In genomic region chr1:183318433-183318832, GRCh38 we compare ENCODE assay signal across 8 cellular contexts.
A peak's percentile ranks its signal among the peaks of the same experiment; 100 is the strongest.
DNase-seq lines count a peak whose midpoint lies in the region; ATAC-seq and TF ChIP-seq lines count a peak whose summit lies in the region.

No MANE protein-coding gene starts in this region.

- DNase-seq in Daoy (ENCODE audit: low read depth) (peak; percentile 85), SK-N-SH (no peak), foreskin fibroblast (peak; percentile 83 to 94), trophoblast cell (peak; percentile 79 to 83), posterior cingulate gyrus (no peak)

- no peak overlapping the region for H2AK5ac ChIP-seq in trophoblast cell (ENCODE audit: low read length)

- no peak overlapping the region for H3K4me3 ChIP-seq in SK-N-SH (ENCODE audit: low read depth in 2 of 2, low read length in 1 of 2)
- H3K4me3 ChIP-seq in foreskin fibroblast (ENCODE audit: low read depth in 1 of 2, low read length in 2 of 2): no peak overlapping the region
- H3K4me3 ChIP-seq in trophoblast cell (ENCODE audit: low read depth, low read length): no peak overlapping the region

- H3K9me3 ChIP-seq in SK-N-SH: no peaks in the 10 kb centered on the region
- no peaks in the 10 kb centered on the region for H3K9me3 ChIP-seq in trophoblast cell (ENCODE audit: insufficient read depth, low read depth, low read length)

- no peak overlapping the region for H3K4ac ChIP-seq in trophoblast cell (ENCODE audit: low read depth, low read length)

- WGBS in SK-N-SH (ENCODE audit: low lambda C conversion rate): 36% methylated on average over 4 of the region's 4 CpGs
- no CpG with 5 or more reads among the region's 4 CpGs for WGBS in trophoblast cell (ENCODE audit: extremely low coverage, insufficient coverage, insufficient read length)

- CTCF ChIA-PET in SK-N-SH (lab: Yijun Ruan, JAX): interaction anchor here (1.0 to 1.7 kb wide), 2 partner anchors 9 to 13 kb away, joined by 3 to 5 read pairs; no protein-coding TSS in a partner anchor

- peak overlapping the region; percentile 34 for H3K18ac ChIP-seq in trophoblast cell (ENCODE audit: low read length)

- peak overlapping the region; percentile 77 for H4K8ac ChIP-seq in trophoblast cell (ENCODE audit: low read depth, low read length)

- ATAC-seq in HG02571 (IDR thresholded peaks at IDR 0.05; ENCODE audit: unreplicated experiment) (peak; percentile 76), GM18511 (IDR thresholded peaks at IDR 0.05; ENCODE audit: unreplicated experiment) (no peak), HG02840 (IDR thresholded peaks at IDR 0.05; ENCODE audit: low FRiP score, unreplicated experiment) (no peak)

- no peak overlapping the region for H2AFZ ChIP-seq in SK-N-SH (ENCODE audit: low read depth)
- H2AFZ ChIP-seq in trophoblast cell (ENCODE audit: insufficient read depth, low read length, poor library complexity): peak overlapping the region; percentile 46

- no peak overlapping the region for H3K4me2 ChIP-seq in SK-N-SH
- H3K4me2 ChIP-seq in trophoblast cell (ENCODE audit: low read length): no peak overlapping the region

- POLR2A ChIA-PET in SK-N-SH (lab: Yijun Ruan, JAX): no interaction called here

- H4K20me1 ChIP-seq in SK-N-SH (ENCODE audit: insufficient read depth): no peaks in the 10 kb centered on the region

- H4K91ac ChIP-seq in trophoblast cell (ENCODE audit: low read depth, low read length): peak overlapping the region; percentile 85

- H3K27ac ChIP-seq in SK-N-SH (ENCODE audit: low read depth in 2 of 2, low read length in 1 of 2) (no peak overlapping the region), trophoblast cell (ENCODE audit: low read depth, low read length) (peak overlapping the region; percentile 83)

- no peak for TF ChIP-seq EP300 in SK-N-SH (IDR thresholded peaks at IDR 0.05; ENCODE audit: borderline replicate concordance in 1 of 2, low read depth in 1 of 2, low read length in 1 of 2)

- TF ChIP-seq RAD21 in SK-N-SH (IDR thresholded peaks at IDR 0.05; ENCODE audit: low read length): peak; percentile 39; the same call in 1 of the 2 replicates

- no peaks in the 10 kb centered on the region for H3K9me2 ChIP-seq in SK-N-SH

- H4K12ac ChIP-seq in trophoblast cell (ENCODE audit: low read depth, low read length): no peak overlapping the region

- H2BK12ac ChIP-seq in trophoblast cell (ENCODE audit: low read length): peak overlapping the region; percentile 94

- peaks cover 31% of the 10 kb centered on the region for H3K79me1 ChIP-seq in trophoblast cell (ENCODE audit: low read length)

- peak; percentile 50 for TF ChIP-seq CTCF in SK-N-SH (IDR thresholded peaks at IDR 0.05)
- peak; percentile 83 for TF ChIP-seq CTCF in foreskin fibroblast (IDR thresholded peaks at IDR 0.05; ENCODE audit: low read depth, low read length)

- no peaks in the 10 kb centered on the region for H3F3A ChIP-seq in SK-N-SH (replicated peaks; ENCODE audit: insufficient read depth)

- H3K79me2 ChIP-seq in SK-N-SH (ENCODE audit: insufficient read depth) (no peaks in the 10 kb centered on the region), trophoblast cell (ENCODE audit: control insufficient read depth, insufficient read depth, low read length, poor library complexity) (no peaks in the 10 kb centered on the region)

- intact Hi-C loops in posterior cingulate gyrus (cut with DNase I): no loop called here

- H3K4me1 ChIP-seq in SK-N-SH (ENCODE audit: control insufficient read depth in 1 of 2, insufficient read depth in 2 of 2, low read depth in 1 of 2, low read length in 1 of 2) (peaks cover 3 to 4% of the 10 kb centered on the region in 2 experiments; a peak in 1 of 4 replicates), trophoblast cell (ENCODE audit: control insufficient read depth in 1 of 2, insufficient read depth in 2 of 2, low read length in 2 of 2) (peaks cover 23 to 30% of the 10 kb centered on the region in 2 experiments)

- H3K36me3 ChIP-seq in SK-N-SH (replicated peaks in 1 of 2; ENCODE audit: control insufficient read depth in 1 of 2, insufficient read depth in 2 of 2, low read length in 1 of 2): no peaks in the 10 kb centered on the region
- H3K36me3 ChIP-seq in trophoblast cell (ENCODE audit: control insufficient read depth in 1 of 2, insufficient read depth in 2 of 2, low read length in 2 of 2): no peaks in the 10 kb centered on the region

- H2BK5ac ChIP-seq in trophoblast cell (ENCODE audit: low read depth, low read length, poor library complexity): peak overlapping the region; percentile 70

- no peak overlapping the region for H3K23ac ChIP-seq in trophoblast cell (ENCODE audit: low read length)

- H3K9ac ChIP-seq in SK-N-SH: no peak overlapping the region
- H3K9ac ChIP-seq in trophoblast cell (ENCODE audit: low read length): no peak overlapping the region

- peak overlapping the region; percentile 86 for H2BK120ac ChIP-seq in trophoblast cell (ENCODE audit: insufficient read depth, low read length, poor library complexity)

- H3K27me3 ChIP-seq in SK-N-SH (ENCODE audit: insufficient read depth): no peaks in the 10 kb centered on the region
- H3K27me3 ChIP-seq in trophoblast cell (ENCODE audit: insufficient read depth, low read length): no peaks in the 10 kb centered on the region

- H3K14ac ChIP-seq in trophoblast cell (ENCODE audit: low read length): peak overlapping the region; percentile 77

TF ChIP-seq in SK-N-SH, 30 proteins besides CTCF, POLR2A, EP300 and RAD21:
- TF ChIP-seq RCOR1 (IDR thresholded peaks at IDR 0.05; ENCODE audit: low read length): no peak
- peak; percentile 36; the same call in 1 of the 2 replicates for TF ChIP-seq SMC3 (IDR thresholded peaks at IDR 0.05; ENCODE audit: low read depth, low read length)

Comparison
In these comparisons a context has a peak if more than half of its experiments do, and no peak if none do; other contexts are left out.
1. DNase-seq: peak in Daoy (single experiment), foreskin fibroblast (2 of 2) and trophoblast cell (2 of 2); none in SK-N-SH (single experiment) and posterior cingulate gyrus (0 of 10).